ENCODE assay signal across 1 cellular context in genomic region chr10:101710064-101710695, GRCh38.
TF ChIP-seq lines count a peak whose summit lies in the region.

No MANE protein-coding gene starts in this region.

TF ChIP-seq in H1, 55 proteins besides CTCF, POLR2A, EP300 and RAD21:
- TF ChIP-seq BCL11A (IDR thresholded peaks at IDR 0.05; ENCODE audit: low read depth in 2 of 2, low read length in 2 of 2) = no peak
- TF ChIP-seq ZNF274 (IDR thresholded peaks at IDR 0.05; ENCODE audit: borderline replicate concordance, extremely low read depth, low read length) = no peak
- no peak for TF ChIP-seq GABPA (IDR thresholded peaks at IDR 0.05; ENCODE audit: borderline replicate concordance, insufficient read depth, low read length)
